25 cellular contexts compared by ENCODE assay signal in the genomic region with DNA sequence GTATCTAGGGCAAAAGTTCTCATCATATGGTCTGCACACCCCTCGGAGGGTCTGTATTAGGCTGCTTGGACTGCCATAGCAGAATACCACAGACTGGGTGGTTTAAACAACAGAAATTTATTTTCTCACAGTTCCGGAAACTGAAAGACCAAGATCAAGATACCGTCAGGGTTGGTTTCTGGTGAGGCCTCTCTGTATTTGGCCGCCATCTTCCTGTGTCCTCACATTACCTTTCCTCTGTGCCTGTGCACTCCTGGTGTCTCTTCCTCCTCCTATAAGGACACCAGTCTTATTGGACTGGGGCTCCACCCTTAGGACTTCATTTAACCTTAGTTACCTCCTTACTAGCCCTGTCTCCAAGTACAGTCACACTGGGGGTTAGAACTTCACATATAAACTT.
"Had no signal": no experiment of that assay in that cellular context is flagged by ENCODE, and none has a peak within 500 bp of the region (broad histone marks: within the 10 kb centered on the region; RNA-seq: fewer than 3 reads in every experiment).

No MANE protein-coding gene starts in this region.

- H3K9me3 ChIP-seq: ascending aorta had no signal

- H3K9me3 Mint-ChIP-seq: activated CD4-positive, alpha-beta T cell treated with anti-CD3 and anti-CD28 coated beads, Interleukin-2, amount 10 ng/mL, durations not matched to agents 7 days and 5 days; activated naive CD8-positive, alpha-beta T cell treated with anti-CD3 and anti-CD28 coated beads, Interleukin-2, amount 10 ng/mL, durations not matched to agents 7 days and 5 days; activated T-cell treated with anti-CD3 and anti-CD28 coated beads, Interleukin-2, amount 50 U/mL, for 24 hours; activated T-helper 2 cell treated with anti-CD3 and anti-CD28 coated beads, Interferon-gamma antibody, Interleukin-2, Interleukin-4, amounts not matched to agents 10 μg/mL and 5 μg/mL and 100 μg/mL, durations not matched to agents 14 hours and 24 hours and 36 hours had no signal

- H3K27me3 Mint-ChIP-seq: activated CD4-positive, alpha-beta T cell treated with anti-CD3 and anti-CD28 coated beads, Interleukin-2, amount 10 ng/mL, durations not matched to agents 7 days and 5 days; activated naive CD4-positive, alpha-beta T cell treated with anti-CD3 and anti-CD28 coated beads, Interleukin-2, amount 50 U/mL, for 24 hours; activated naive CD8-positive, alpha-beta T cell treated with anti-CD3 and anti-CD28 coated beads, Interleukin-2, amount 10 ng/mL, durations not matched to agents 7 days and 5 days; activated T-cell treated with anti-CD3 and anti-CD28 coated beads, Interleukin-2, amount 50 U/mL, for 24 hours had no signal

- H3K9ac ChIP-seq: KMS-11 had no signal

- DNase-seq: activated CD4-positive, alpha-beta T cell treated with anti-CD3 and anti-CD28 coated beads, Interleukin-2, amount 10 ng/mL, durations not matched to agents 7 days and 5 days; activated CD4-positive, alpha-beta T cell treated with anti-CD3 and anti-CD28 coated beads, Interleukin-2, amount 50 U/mL, for 48 hours; activated CD8-positive, alpha-beta T cell treated with anti-CD3 and anti-CD28 coated beads, Interleukin-2, amount 10 ng/mL, durations not matched to agents 7 days and 5 days; activated gamma-delta T cell; activated naive CD4-positive, alpha-beta T cell treated with Interleukin-2 at 50 U/mL for 16 hours; activated naive CD8-positive, alpha-beta T cell treated with anti-CD3 and anti-CD28 coated beads, Interleukin-2, amount 10 ng/mL, durations not matched to agents 7 days and 5 days; activated T-cell treated with anti-CD3 and anti-CD28 coated beads, Interleukin-2, amount 50 U/mL, for 24 hours; amygdala; cerebellar nuclear complex; NCI-H1436 treated with DMSO at 0.1 percent for 48 hours; NCI-H1694 treated with DMSO at 0.1 percent for 48 hours; NCI-H2029; NCI-H2171; NCI-H510A; NCI-H526; NCI-H748 treated with DMSO at 0.1 percent for 48 hours; Right ventricle myocardium superior; SW 1271; T-helper 1 cell; T-helper 9 cell had no signal

- H3K4me3 Mint-ChIP-seq: activated CD4-positive, alpha-beta T cell treated with anti-CD3 and anti-CD28 coated beads, Interleukin-2, amount 10 ng/mL, durations not matched to agents 7 days and 5 days; activated CD8-positive, alpha-beta T cell treated with anti-CD3 and anti-CD28 coated beads, Interleukin-2, amount 10 ng/mL, durations not matched to agents 7 days and 5 days; activated naive CD4-positive, alpha-beta T cell treated with anti-CD3 and anti-CD28 coated beads, Interleukin-2, amount 50 U/mL, for 24 hours; activated naive CD8-positive, alpha-beta T cell treated with anti-CD3 and anti-CD28 coated beads, Interleukin-2, amount 10 ng/mL, durations not matched to agents 7 days and 5 days; activated T-cell treated with anti-CD3 and anti-CD28 coated beads, Interleukin-2, amount 50 U/mL, for 24 hours had no signal

- H3K4me2 ChIP-seq: KMS-11 had no signal

- ATAC-seq: activated CD8-positive, alpha-beta T cell treated with anti-CD3 and anti-CD28 coated beads, Interleukin-2, amount 10 ng/mL, durations not matched to agents 7 days and 5 days had no signal

- H3K27me3 ChIP-seq: ascending aorta, cardiac muscle cell had no signal

- H3K27ac Mint-ChIP-seq: activated CD4-positive, alpha-beta T cell treated with anti-CD3 and anti-CD28 coated beads, Interleukin-2, amount 10 ng/mL, durations not matched to agents 7 days and 5 days; activated CD8-positive, alpha-beta T cell treated with anti-CD3 and anti-CD28 coated beads, Interleukin-2, amount 10 ng/mL, durations not matched to agents 7 days and 5 days; activated naive CD4-positive, alpha-beta T cell treated with anti-CD3 and anti-CD28 coated beads, Interleukin-2, amount 50 U/mL, for 24 hours; activated naive CD8-positive, alpha-beta T cell treated with anti-CD3 and anti-CD28 coated beads, Interleukin-2, amount 10 ng/mL, durations not matched to agents 7 days and 5 days; activated T-cell treated with anti-CD3 and anti-CD28 coated beads, Interleukin-2, amount 50 U/mL, for 24 hours; activated T-helper 2 cell treated with anti-CD3 and anti-CD28 coated beads, Interferon-gamma antibody, Interleukin-2, Interleukin-4, amounts not matched to agents 10 μg/mL and 5 μg/mL and 100 μg/mL, durations not matched to agents 14 hours and 24 hours and 36 hours had no signal

- H3K4me1 Mint-ChIP-seq: activated CD4-positive, alpha-beta T cell treated with anti-CD3 and anti-CD28 coated beads, Interleukin-2, amount 10 ng/mL, durations not matched to agents 7 days and 5 days; activated naive CD8-positive, alpha-beta T cell treated with anti-CD3 and anti-CD28 coated beads, Interleukin-2, amount 10 ng/mL, durations not matched to agents 7 days and 5 days had no signal

- H3K27ac ChIP-seq: ascending aorta, cardiac muscle cell, KMS-11 had no signal

- H3K4me1 ChIP-seq: ascending aorta had no signal

- H3K4me3 ChIP-seq: ascending aorta, cardiac muscle cell had no signal

- H3K36me3 ChIP-seq: ascending aorta, cardiac muscle cell had no signal
